ENCODE assay signal across 8 cellular contexts in genomic region chr7:30252885-30253795, GRCh38. TPM values are rescaled to one million over a fixed set of nuclear protein-coding genes. Genes with fewer than 3 reads are reported as not detected.
DNase-seq lines count a peak whose midpoint lies in the region; ATAC-seq, FAIRE-seq and TF ChIP-seq lines count a peak whose summit lies in the region.

No MANE protein-coding gene starts in this region.

- TF ChIP-seq CTCF in pancreas (IDR thresholded peaks at IDR 0.05) = no peak

- no peak overlapping the region for H3K9ac ChIP-seq in duodenal mucosa (ENCODE audit: low read depth in 1 of 2, low read length in 2 of 2)

- H3K9me3 ChIP-seq in duodenal mucosa (ENCODE audit: control insufficient read depth in 1 of 2, low read length in 2 of 2) = no peaks in the 10 kb centered on the region
- H3K9me3 ChIP-seq in pancreas = no peaks in the 10 kb centered on the region

- no peaks in the 10 kb centered on the region for H3K36me3 ChIP-seq in duodenal mucosa (ENCODE audit: control insufficient read depth in 1 of 2, insufficient read depth in 2 of 2, low read length in 2 of 2)
- H3K36me3 ChIP-seq in pancreas = no peaks in the 10 kb centered on the region

- H3K4me1 ChIP-seq in duodenal mucosa (ENCODE audit: control insufficient read depth in 1 of 2, insufficient read depth in 2 of 2, low read length in 2 of 2) (peaks cover 31 to 34% of the 10 kb centered on the region in 2 donors), pancreas (peaks cover 44 to 54% (median 53%) of the 10 kb centered on the region in 3 donors)

- H3K4me3 ChIP-seq in duodenal mucosa (ENCODE audit: low read depth in 1 of 2, low read length in 2 of 2) (no peak overlapping the region), pancreas (no peak overlapping the region)

- no peaks in the 10 kb centered on the region for H3K27me3 ChIP-seq in duodenal mucosa (ENCODE audit: control insufficient read depth in 1 of 2, insufficient read depth in 2 of 2, low read length in 2 of 2)
- no peaks in the 10 kb centered on the region for H3K27me3 ChIP-seq in pancreas

- peak overlapping the region; percentile 6 for H3K27ac ChIP-seq in duodenal mucosa (ENCODE audit: low read depth, low read length)
- peak overlapping the region; percentile 37 to 80 (median 68) for H3K27ac ChIP-seq in pancreas

- intact Hi-C loops in pancreas (cut with DNase I) = no loop called here

- peak; percentile 73 for DNase-seq in DMS79 (lab: John Stamatoyannopoulos, UW)
- DNase-seq in NCI-H2196 (lab: John Stamatoyannopoulos, UW; ENCODE audit: unreplicated experiment) = peak; percentile 63
- DNase-seq in pancreas = peak; percentile 62 to 72 (median 70)
- DNase-seq in SW 1271 (lab: John Stamatoyannopoulos, UW) = no peak
- DNase-seq in NCI-H187 (lab: John Stamatoyannopoulos, UW) = no peak

- no peak for FAIRE-seq in pancreas (lab: Jason Lieb, UNC)

- WGBS in pancreas, 2 donors = 38 to 39% methylated on average over 7 of the region's 7 CpGs

- ATAC-seq in pancreas = peak; percentile 48 to 80 (median 68)
- no peak for ATAC-seq in GM18511 (IDR thresholded peaks at IDR 0.05; ENCODE audit: unreplicated experiment)
- ATAC-seq in GM18517 (IDR thresholded peaks at IDR 0.05; ENCODE audit: unreplicated experiment) = no peak

RNA-seq across cellular contexts. Expression of gene ZNRF2, which starts 31.3 kb away (rescaled TPM):
- total RNA-seq in pancreas = 10 to 100 TPM in 5 of 6 donors, 1 to 10 TPM in 1; 9.9 to 17.1 (median 11.8) TPM
- polyA plus RNA-seq in pancreas = 1 to 10 TPM; 4.9 to 7.6 TPM

Comparison
In these comparisons a context has a peak if more than half of its experiments do, and no peak if none do; other contexts are left out.
1. DNase-seq: peak in DMS79 (single experiment), NCI-H2196 (single experiment) and pancreas (6 of 6); none in SW 1271 (0 of 2) and NCI-H187 (0 of 2).
2. ATAC-seq: peak in pancreas (4 of 4); none in GM18511 (single experiment) and GM18517 (single experiment).